16 cellular contexts compared by ENCODE assay signal in the genomic region with DNA sequence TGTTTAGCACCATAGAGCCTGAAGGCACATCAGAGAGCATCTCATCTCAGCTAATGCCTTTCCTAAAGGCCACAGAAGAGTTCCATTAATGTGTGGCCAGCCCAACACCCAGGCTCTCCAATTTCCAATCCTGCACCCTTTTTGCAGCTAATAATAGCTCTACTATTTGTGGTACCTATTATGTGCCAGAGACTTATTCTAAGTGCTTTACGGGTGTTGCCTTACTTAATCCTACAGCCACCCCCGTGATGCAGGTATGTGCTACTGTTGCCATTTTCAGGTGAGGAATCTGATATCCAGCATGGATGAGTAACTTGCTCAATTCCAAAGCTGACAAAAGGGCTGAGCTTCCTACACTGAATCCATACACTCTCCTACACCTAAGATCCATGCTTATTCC.
DNase-seq lines count a peak whose midpoint lies in the region; ATAC-seq and TF ChIP-seq lines count a peak whose summit lies in the region.
"Had no signal": no experiment of that assay in that cellular context is flagged by ENCODE, and none has a peak within 500 bp of the region (broad histone marks: within the 10 kb centered on the region; RNA-seq: fewer than 3 reads in every experiment).

No MANE protein-coding gene starts in this region.

- H3K27ac ChIP-seq in left ventricle myocardium inferior (replicated peaks) (no peak overlapping the region), mesendoderm (ENCODE audit: low read depth, low read length) (no peak overlapping the region), prostate gland (no peak overlapping the region)
- H3K27ac ChIP-seq: A549, C4-2B had no signal

- no peak overlapping the region for H3K4me3 ChIP-seq in left ventricle myocardium inferior
- H3K4me3 ChIP-seq in mesendoderm (ENCODE audit: low read length), result no peak overlapping the region
- H3K4me3 ChIP-seq in prostate gland, result no peak overlapping the region
- H3K4me3 ChIP-seq: A549, GM12878, HAP-1 had no signal

- no peaks in the 10 kb centered on the region for H3K79me1 ChIP-seq in mesendoderm (ENCODE audit: low read length)

- H3K27me3 ChIP-seq in left ventricle myocardium inferior (ENCODE audit: low read depth) (no peaks in the 10 kb centered on the region), mesendoderm (ENCODE audit: insufficient read depth, low read length, poor library complexity) (no peaks in the 10 kb centered on the region), prostate gland (replicated peaks; ENCODE audit: insufficient read depth) (no peaks in the 10 kb centered on the region)
- H3K27me3 ChIP-seq: BE2C had no signal

- H3K9me3 ChIP-seq in left ventricle myocardium inferior (replicated peaks), result no peaks in the 10 kb centered on the region
- H3K9me3 ChIP-seq in prostate gland, result no peaks in the 10 kb centered on the region
- H3K9me3 ChIP-seq: A549, BE2C, HAP-1 had no signal

- no peak overlapping the region for H3K27ac Mint-ChIP-seq in stimulated activated effector memory CD8-positive, alpha-beta T cell treated with anti-CD3 and anti-CD28 coated beads, Interleukin-12 subunit alpha, Interleukin-12 subunit beta, amount 100 ng/mL, for 72 hours
- H3K27ac Mint-ChIP-seq: CD4-positive, alpha-beta memory T cell; HFFc6 had no signal

- H4K5ac ChIP-seq in mesendoderm (ENCODE audit: low read length), result no peak overlapping the region

- WGBS in mesendoderm (ENCODE audit: extremely low coverage, insufficient coverage, low lambda C conversion rate), result no CpG with 5 or more reads among the region's 2 CpGs
- WGBS in prostate gland, result 87% methylated on average over 2 of the region's 2 CpGs

- no peak overlapping the region for H3K18ac ChIP-seq in mesendoderm (ENCODE audit: low read length)

- TF ChIP-seq POLR2A in prostate gland (IDR thresholded peaks at IDR 0.05), result no peak

- H3K36me3 ChIP-seq in left ventricle myocardium inferior (no peaks in the 10 kb centered on the region), mesendoderm (ENCODE audit: control insufficient read depth, insufficient read depth, low read length) (no peaks in the 10 kb centered on the region), prostate gland (no peaks in the 10 kb centered on the region)
- H3K36me3 ChIP-seq: BE2C, HAP-1 had no signal

- intact Hi-C loops in Right ventricle myocardium superior (cut with DNase I), result no loop called here
- intact Hi-C loops in left ventricle myocardium inferior (cut with micrococcal nuclease), result no loop called here
- intact Hi-C loops in prostate gland (cut with DNase I), result no loop called here

- no peaks in the 10 kb centered on the region for H3K9me3 Mint-ChIP-seq in stimulated activated effector memory CD8-positive, alpha-beta T cell treated with anti-CD3 and anti-CD28 coated beads, Interleukin-12 subunit alpha, Interleukin-12 subunit beta, amount 100 ng/mL, for 72 hours
- H3K9me3 Mint-ChIP-seq: CD4-positive, alpha-beta memory T cell had no signal

- ATAC-seq in Right ventricle myocardium superior (ENCODE audit: poor library complexity), result peak; percentile 57
- ATAC-seq in stimulated activated effector memory CD8-positive, alpha-beta T cell treated with anti-CD3 and anti-CD28 coated beads, Interleukin-12 subunit alpha, Interleukin-12 subunit beta, amount 100 ng/mL, for 72 hours, result peak; percentile 27
- ATAC-seq: A549, GM12878, HepG2 had no signal

- no peaks in the 10 kb centered on the region for H3K36me3 Mint-ChIP-seq in stimulated activated effector memory CD8-positive, alpha-beta T cell treated with anti-CD3 and anti-CD28 coated beads, Interleukin-12 subunit alpha, Interleukin-12 subunit beta, amount 100 ng/mL, for 72 hours
- H3K36me3 Mint-ChIP-seq: CD4-positive, alpha-beta memory T cell had no signal

- no peak overlapping the region for H2BK15ac ChIP-seq in mesendoderm (replicated peaks; ENCODE audit: low read depth)

- H3K4me2 ChIP-seq in mesendoderm (ENCODE audit: low read length), result no peak overlapping the region
- H3K4me2 ChIP-seq: A549 had no signal

- H4K8ac ChIP-seq in mesendoderm (ENCODE audit: low read depth, low read length), result no peak overlapping the region

- no peak overlapping the region for H2AK5ac ChIP-seq in mesendoderm (ENCODE audit: low read length)

- TF ChIP-seq CTCF in left ventricle myocardium inferior (IDR thresholded peaks at IDR 0.05; ENCODE audit: borderline replicate concordance) (no peak), prostate gland (IDR thresholded peaks at IDR 0.05) (no peak)

- H3K4me1 ChIP-seq in left ventricle myocardium inferior, result peaks cover 5% of the 10 kb centered on the region
- no peaks in the 10 kb centered on the region for H3K4me1 ChIP-seq in mesendoderm (ENCODE audit: control insufficient read depth, low read depth, low read length)
- H3K4me1 ChIP-seq in prostate gland (replicated peaks), result no peaks in the 10 kb centered on the region
- H3K4me1 ChIP-seq: HAP-1 had no signal

- H2BK120ac ChIP-seq in mesendoderm (ENCODE audit: low read depth, low read length), result no peak overlapping the region

- no peak overlapping the region for H3K56ac ChIP-seq in mesendoderm (ENCODE audit: low read length)

- H3K4me1 Mint-ChIP-seq in stimulated activated effector memory CD8-positive, alpha-beta T cell treated with anti-CD3 and anti-CD28 coated beads, Interleukin-12 subunit alpha, Interleukin-12 subunit beta, amount 100 ng/mL, for 72 hours, result no peaks in the 10 kb centered on the region
- H3K4me1 Mint-ChIP-seq: CD4-positive, alpha-beta memory T cell had no signal

- H3K9ac ChIP-seq in mesendoderm (ENCODE audit: low read length), result no peak overlapping the region

- H2BK5ac ChIP-seq in mesendoderm (ENCODE audit: low read length), result no peak overlapping the region

- no peak overlapping the region for H3K23ac ChIP-seq in mesendoderm (ENCODE audit: low read length)

- no peak for DNase-seq in Right ventricle myocardium superior
- no peak for DNase-seq in left ventricle myocardium inferior
- peak; percentile 12 for DNase-seq in NCI-H69 (lab: John Stamatoyannopoulos, UW)
- peak; percentile 23 for DNase-seq in mesendoderm
- DNase-seq in stimulated activated effector memory CD8-positive, alpha-beta T cell treated with anti-CD3 and anti-CD28 coated beads, Interleukin-12 subunit alpha, Interleukin-12 subunit beta, amount 100 ng/mL, for 72 hours (ENCODE audit: low spot score in 2 of 2), result no peak
- no peak for DNase-seq in prostate gland (ENCODE audit: low spot score)
- DNase-seq in SKM-1 treated with dmso at 0.1 percent for 144 hours (lab: John Stamatoyannopoulos, UW; ENCODE audit: unreplicated experiment), result no peak
- DNase-seq: BE2C; CD4-positive, alpha-beta memory T cell; DMS79; HFFc6 had no signal

- H3K4ac ChIP-seq in mesendoderm (ENCODE audit: low read depth, low read length), result no peak overlapping the region

- no peak overlapping the region for H3K4me3 Mint-ChIP-seq in stimulated activated effector memory CD8-positive, alpha-beta T cell treated with anti-CD3 and anti-CD28 coated beads, Interleukin-12 subunit alpha, Interleukin-12 subunit beta, amount 100 ng/mL, for 72 hours
- H3K4me3 Mint-ChIP-seq: CD4-positive, alpha-beta memory T cell; HFFc6 had no signal

- H3K79me2 ChIP-seq in mesendoderm (ENCODE audit: control insufficient read depth, insufficient read depth, low read length), result no peaks in the 10 kb centered on the region

Comparison
In these comparisons a context has a peak if more than half of its experiments do, and no peak if none do; other contexts are left out.
1. DNase-seq: peak in NCI-H69 (single experiment) and mesendoderm (single experiment); none in Right ventricle myocardium superior (single experiment), left ventricle myocardium inferior (single experiment), stimulated activated effector memory CD8-positive, alpha-beta T cell treated with anti-CD3 and anti-CD28 coated beads, Interleukin-12 subunit alpha, Interleukin-12 subunit beta, amount 100 ng/mL, for 72 hours (0 of 2), prostate gland (single experiment) and SKM-1 treated with dmso at 0.1 percent for 144 hours (single experiment).